13 cellular contexts compared by ENCODE assay signal in the genomic region with DNA sequence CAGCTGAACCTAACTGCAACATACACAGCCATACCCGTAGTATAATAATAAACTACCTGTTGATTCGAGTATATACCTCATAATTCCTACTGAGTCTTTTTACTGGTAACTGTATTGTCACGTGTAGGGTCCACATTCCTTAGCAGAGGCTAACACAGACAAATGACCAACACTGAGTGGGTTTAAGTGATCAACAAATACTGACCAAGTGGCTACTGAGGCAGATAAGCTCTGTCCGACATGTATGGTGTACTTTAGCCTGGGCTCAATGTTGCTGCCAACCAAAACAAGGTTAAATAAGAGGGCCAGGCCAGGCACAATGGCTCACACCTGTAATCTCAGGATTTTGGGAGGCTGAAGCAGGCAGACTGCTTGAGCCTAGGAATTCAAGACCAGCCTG. TPM values are rescaled to one million over a fixed set of nuclear protein-coding genes. Genes with fewer than 3 reads are reported as not detected.
DNase-seq lines count a peak whose midpoint lies in the region; ATAC-seq and TF ChIP-seq lines count a peak whose summit lies in the region.
"Had no signal": no experiment of that assay in that cellular context is flagged by ENCODE, and none has a peak within 500 bp of the region (broad histone marks: within the 10 kb centered on the region; RNA-seq: fewer than 3 reads in every experiment).

No MANE protein-coding gene starts in this region.

- H3K27me3 ChIP-seq in lung (ENCODE audit: control insufficient read depth, insufficient read depth) (no peaks in the 10 kb centered on the region), upper lobe of right lung (no peaks in the 10 kb centered on the region), dorsolateral prefrontal cortex (no peaks in the 10 kb centered on the region)
- H3K27me3 ChIP-seq: foreskin keratinocyte had no signal

- 50 to 70% methylated on average over 4 of the region's 4 CpGs for whole genome bisulfite sequencing in lung, 2 donors

- POLR2A ChIA-PET in activated CD8-positive, alpha-beta T cell treated with anti-CD3 and anti-CD28 coated beads for 36 hours (lab: Charles Lee), result interaction anchor here (0.7 to 4.8 kb wide), 7 partner anchors 7 to 566 kb away, joined by 3 to 51 read pairs (median 4); a partner anchor contains a TSS

- H3K4me3 ChIP-seq in lung (no peak overlapping the region), upper lobe of right lung (peak overlapping the region; percentile 21), dorsolateral prefrontal cortex (peak overlapping the region in 4 of 59 donors; percentile 3 to 13 (median 8))
- H3K4me3 ChIP-seq: K562, PC-9 had no signal

- no peak for ATAC-seq in activated CD8-positive, alpha-beta T cell treated with anti-CD3 and anti-CD28 coated beads for 36 hours
- peak; percentile 47 for ATAC-seq in lung (ENCODE audit: insufficient read depth, low FRiP score)
- peak; percentile 85 for ATAC-seq in upper lobe of right lung
- ATAC-seq in HG03175 (IDR thresholded peaks at IDR 0.05; ENCODE audit: unreplicated experiment), result no peak
- no peak for ATAC-seq in GM19452 (IDR thresholded peaks at IDR 0.05; ENCODE audit: unreplicated experiment)

- TF ChIP-seq CTCF in activated CD8-positive, alpha-beta T cell treated with anti-CD3 and anti-CD28 coated beads for 36 hours (IDR thresholded peaks at IDR 0.05), result no peak
- no peak for TF ChIP-seq CTCF in lung (IDR thresholded peaks at IDR 0.05; ENCODE audit: control extremely low read depth, extremely low read depth)
- TF ChIP-seq CTCF in upper lobe of right lung (IDR thresholded peaks at IDR 0.05), result no peak
- no peak for TF ChIP-seq CTCF in dorsolateral prefrontal cortex (IDR thresholded peaks at IDR 0.05 in 54 of 56, conservative IDR thresholded peaks at IDR 0.05 in 2 of 56; ENCODE audit: low read depth in 1 of 56, partially characterized antibody in 56 of 56)

- H3K36me3 Mint-ChIP-seq in activated naive CD4-positive, alpha-beta T cell treated with anti-CD3 and anti-CD28 coated beads, Interleukin-2, amount 10 ng/mL, durations not matched to agents 7 days and 5 days, result peaks cover 43% of the 10 kb centered on the region
- peaks cover 39% of the 10 kb centered on the region for H3K36me3 Mint-ChIP-seq in activated CD8-positive, alpha-beta T cell treated with anti-CD3 and anti-CD28 coated beads for 36 hours (ENCODE audit: low read depth)

- H3K4me1 Mint-ChIP-seq in activated naive CD4-positive, alpha-beta T cell treated with anti-CD3 and anti-CD28 coated beads, Interleukin-2, amount 10 ng/mL, durations not matched to agents 7 days and 5 days, result peaks cover 86% of the 10 kb centered on the region
- peaks cover 87% of the 10 kb centered on the region for H3K4me1 Mint-ChIP-seq in activated CD8-positive, alpha-beta T cell treated with anti-CD3 and anti-CD28 coated beads for 36 hours (ENCODE audit: low read depth)

- peak overlapping the region; percentile 96 for H3K27ac Mint-ChIP-seq in activated naive CD4-positive, alpha-beta T cell treated with anti-CD3 and anti-CD28 coated beads, Interleukin-2, amount 10 ng/mL, durations not matched to agents 7 days and 5 days
- H3K27ac Mint-ChIP-seq in activated CD8-positive, alpha-beta T cell treated with anti-CD3 and anti-CD28 coated beads for 36 hours, result peak overlapping the region; percentile 99

- H3K4me1 ChIP-seq in lung (ENCODE audit: control insufficient read depth in 2 of 2, insufficient read depth in 2 of 2, low read length in 2 of 2) (peaks cover 20 to 32% of the 10 kb centered on the region in 2 donors), upper lobe of right lung (peaks cover 21% of the 10 kb centered on the region)
- H3K4me1 ChIP-seq: foreskin keratinocyte had no signal

- peaks cover 0 to 3% of the 10 kb centered on the region in 2 donors for H3K36me3 ChIP-seq in lung (ENCODE audit: control insufficient read depth in 2 of 2, insufficient read depth in 2 of 2, low read length in 2 of 2)
- no peaks in the 10 kb centered on the region for H3K36me3 ChIP-seq in upper lobe of right lung

- H3K9me3 ChIP-seq in lung (ENCODE audit: control insufficient read depth in 2 of 2, insufficient read depth in 1 of 2, low read length in 1 of 2), result no peaks in the 10 kb centered on the region
- no peaks in the 10 kb centered on the region for H3K9me3 ChIP-seq in upper lobe of right lung

- no peaks in the 10 kb centered on the region for H3K27me3 Mint-ChIP-seq in activated naive CD4-positive, alpha-beta T cell treated with anti-CD3 and anti-CD28 coated beads, Interleukin-2, amount 10 ng/mL, durations not matched to agents 7 days and 5 days
- no peaks in the 10 kb centered on the region for H3K27me3 Mint-ChIP-seq in activated CD8-positive, alpha-beta T cell treated with anti-CD3 and anti-CD28 coated beads for 36 hours

- DNase-seq in activated naive CD4-positive, alpha-beta T cell treated with anti-CD3 and anti-CD28 coated beads, Interleukin-2, amount 10 ng/mL, durations not matched to agents 7 days and 5 days, result no peak
- DNase-seq in activated naive CD4-positive, alpha-beta T cell treated with Interleukin-2 at 50 U/mL for 16 hours, result no peak
- DNase-seq in activated CD8-positive, alpha-beta T cell treated with anti-CD3 and anti-CD28 coated beads for 36 hours, result no peak
- DNase-seq in lung (ENCODE audit: low spot score) (no peak), upper lobe of right lung (no peak), dorsolateral prefrontal cortex (no peak)
- DNase-seq: foreskin keratinocyte, GDM1, islet precursor cell, PC-9 had no signal

- CTCF ChIA-PET in activated naive CD4-positive, alpha-beta T cell treated with anti-CD3 and anti-CD28 coated beads, Interleukin-2, amount 10 ng/mL, durations not matched to agents 7 days and 5 days (lab: Charles Lee), result no interaction called here
- CTCF ChIA-PET in activated CD8-positive, alpha-beta T cell treated with anti-CD3 and anti-CD28 coated beads for 36 hours (lab: Charles Lee), result interaction anchor here (1.2 to 3.4 kb wide), 4 partner anchors 8 to 33 kb away, joined by 3 to 18 read pairs (median 4); a partner anchor contains a TSS

- H3K27ac ChIP-seq in lung (ENCODE audit: low read depth in 1 of 2, low read length in 1 of 2) (peak overlapping the region in 1 of 2 donors; percentile 82), upper lobe of right lung (peak overlapping the region; percentile 69), dorsolateral prefrontal cortex (peak overlapping the region in 5 of 59 donors; percentile 11 to 40 (median 25))
- H3K27ac ChIP-seq: foreskin keratinocyte, PC-9 had no signal

- peaks cover 2% of the 10 kb centered on the region for H3K9me3 Mint-ChIP-seq in activated naive CD4-positive, alpha-beta T cell treated with anti-CD3 and anti-CD28 coated beads, Interleukin-2, amount 10 ng/mL, durations not matched to agents 7 days and 5 days
- H3K9me3 Mint-ChIP-seq in activated CD8-positive, alpha-beta T cell treated with anti-CD3 and anti-CD28 coated beads for 36 hours, result peaks cover 2% of the 10 kb centered on the region

- intact Hi-C loops in activated CD8-positive, alpha-beta T cell treated with anti-CD3 and anti-CD28 coated beads for 36 hours (cut with micrococcal nuclease), result no loop called here
- intact Hi-C loops in upper lobe of right lung (cut with DNase I) (no loop called here), dorsolateral prefrontal cortex (cut with DNase I) (no loop called here)

- peak overlapping the region; percentile 75 for H3K4me3 Mint-ChIP-seq in activated naive CD4-positive, alpha-beta T cell treated with anti-CD3 and anti-CD28 coated beads, Interleukin-2, amount 10 ng/mL, durations not matched to agents 7 days and 5 days
- H3K4me3 Mint-ChIP-seq in activated CD8-positive, alpha-beta T cell treated with anti-CD3 and anti-CD28 coated beads for 36 hours, result peak overlapping the region; percentile 75

RNA-seq across cellular contexts. Expression of a gene that starts 12.7 kb away (rescaled TPM):
- total RNA-seq in activated CD8-positive, alpha-beta T cell treated with anti-CD3 and anti-CD28 coated beads for 36 hours, result 10 to 100 TPM; 88.3 to 92.7 TPM
- 10 to 100 TPM; 91.0 to 95.6 TPM for total RNA-seq in lung
- polyA plus RNA-seq in lung, result 10 to 100 TPM; 37.7 to 88.9 TPM
- 80.4 TPM for total RNA-seq in upper lobe of right lung
- 100 to 1,000 TPM in 10 of 120 experiments, 10 to 100 TPM in 110; 39.4 to 153 (median 66.8) TPM for total RNA-seq in dorsolateral prefrontal cortex

Comparison
In these comparisons a context has a peak if more than half of its experiments do, and no peak if none do; other contexts are left out.
1. ATAC-seq: peak in lung (single experiment) and upper lobe of right lung (single experiment); none in activated CD8-positive, alpha-beta T cell treated with anti-CD3 and anti-CD28 coated beads for 36 hours (single experiment), HG03175 (single experiment) and GM19452 (single experiment).